ENCODE assay signal across 16 cellular contexts in genomic region chr2:216857131-216857550, GRCh38. TPM values are rescaled to one million over a fixed set of nuclear protein-coding genes. Genes with fewer than 3 reads are reported as not detected.
DNase-seq lines count a peak whose midpoint lies in the region; ATAC-seq and TF ChIP-seq lines count a peak whose summit lies in the region.
"Had no signal": no experiment of that assay in that cellular context is flagged by ENCODE, and none has a peak within 500 bp of the region (broad histone marks: within the 10 kb centered on the region; RNA-seq: fewer than 3 reads in every experiment).

No MANE protein-coding gene starts in this region.

- no peak overlapping the region for H2BK5ac ChIP-seq in mesendoderm (ENCODE audit: low read length)

- H3K4me3 ChIP-seq in mesendoderm (ENCODE audit: low read length): no peak overlapping the region
- H3K4me3 ChIP-seq: body of pancreas, esophagus squamous epithelium, lower lobe of right lung, right atrium auricular region had no signal

- H2BK120ac ChIP-seq in mesendoderm (ENCODE audit: low read depth, low read length): no peak overlapping the region

- no peaks in the 10 kb centered on the region for H3K9me3 Mint-ChIP-seq in activated naive CD4-positive, alpha-beta T cell treated with anti-CD3 and anti-CD28 coated beads, Interleukin-2, amount 50 U/mL, for 72 hours
- H3K9me3 Mint-ChIP-seq: activated B cell treated with CpG ODN at 0.5 μM for 24 hours had no signal

- peak; percentile 82 to 88 for ATAC-seq in activated naive CD4-positive, alpha-beta T cell treated with anti-CD3 and anti-CD28 coated beads, Interleukin-2, amount 50 U/mL, for 72 hours
- ATAC-seq in omental fat pad (ENCODE audit: low FRiP score) (no peak), GM19324 (IDR thresholded peaks at IDR 0.05; ENCODE audit: low FRiP score, unreplicated experiment) (no peak), GM18858 (IDR thresholded peaks at IDR 0.05; ENCODE audit: unreplicated experiment) (no peak)
- ATAC-seq: body of pancreas, lower lobe of right lung, Panc1 had no signal

- no peak overlapping the region for H3K27ac Mint-ChIP-seq in activated naive CD4-positive, alpha-beta T cell treated with anti-CD3 and anti-CD28 coated beads, Interleukin-2, amount 50 U/mL, for 72 hours
- H3K27ac Mint-ChIP-seq: activated B cell treated with CpG ODN at 0.5 μM for 24 hours had no signal

- H2AK5ac ChIP-seq in mesendoderm (ENCODE audit: low read length): no peak overlapping the region

- H3K36me3 Mint-ChIP-seq in activated naive CD4-positive, alpha-beta T cell treated with anti-CD3 and anti-CD28 coated beads, Interleukin-2, amount 50 U/mL, for 72 hours: no peaks in the 10 kb centered on the region

- H3K9ac ChIP-seq in mesendoderm (ENCODE audit: low read length): no peak overlapping the region

- DNase-seq in AG20443 (ENCODE audit: low spot score) (peak; percentile 51), H4 (ENCODE audit: low spot score) (peak; percentile 24), mesendoderm (peak; percentile 56), omental fat pad (ENCODE audit: low spot score) (no peak), NCI-H2227 treated with DMSO at 0.1 percent for 48 hours (lab: John Stamatoyannopoulos, UW) (no peak)
- peak in 1 of 2 donors; percentile 15 for DNase-seq in activated naive CD4-positive, alpha-beta T cell treated with anti-CD3 and anti-CD28 coated beads, Interleukin-2, amount 50 U/mL, for 72 hours (ENCODE audit: low spot score in 2 of 2)
- DNase-seq: activated B cell treated with CpG ODN at 0.5 μM for 24 hours, body of pancreas, esophagus squamous epithelium, lower lobe of right lung, NCI-H1930 had no signal

- H3K36me3 ChIP-seq in mesendoderm (ENCODE audit: control insufficient read depth, insufficient read depth, low read length): no peaks in the 10 kb centered on the region
- H3K36me3 ChIP-seq: esophagus squamous epithelium, lower lobe of right lung, right atrium auricular region had no signal

- no peak overlapping the region for H3K56ac ChIP-seq in mesendoderm (ENCODE audit: low read length)

- peak overlapping the region; percentile 57 for H3K27ac ChIP-seq in mesendoderm (ENCODE audit: low read depth, low read length)
- H3K27ac ChIP-seq: body of pancreas, esophagus squamous epithelium, HL-60, lower lobe of right lung, right atrium auricular region had no signal

- no peak overlapping the region for H3K18ac ChIP-seq in mesendoderm (ENCODE audit: low read length)

- H3K4me1 ChIP-seq in mesendoderm (ENCODE audit: control insufficient read depth, low read depth, low read length): peaks cover 5% of the 10 kb centered on the region
- H3K4me1 ChIP-seq: body of pancreas, lower lobe of right lung had no signal

- no peak overlapping the region for H3K4ac ChIP-seq in mesendoderm (ENCODE audit: low read depth, low read length)

- H2BK15ac ChIP-seq in mesendoderm (replicated peaks; ENCODE audit: low read depth): no peak overlapping the region

- H4K5ac ChIP-seq in mesendoderm (ENCODE audit: low read length): no peak overlapping the region

- H3K79me1 ChIP-seq in mesendoderm (ENCODE audit: low read length): no peaks in the 10 kb centered on the region

- no peaks in the 10 kb centered on the region for H3K79me2 ChIP-seq in mesendoderm (ENCODE audit: control insufficient read depth, insufficient read depth, low read length)

- no peak overlapping the region for H3K4me2 ChIP-seq in mesendoderm (ENCODE audit: low read length)

- no peak for TF ChIP-seq CTCF in omental fat pad (IDR thresholded peaks at IDR 0.05)

- no peaks in the 10 kb centered on the region for H3K27me3 ChIP-seq in mesendoderm (ENCODE audit: insufficient read depth, low read length, poor library complexity)
- H3K27me3 ChIP-seq: body of pancreas, right atrium auricular region had no signal

- no peak overlapping the region for H4K8ac ChIP-seq in mesendoderm (ENCODE audit: low read depth, low read length)

- H3K23ac ChIP-seq in mesendoderm (ENCODE audit: low read length): no peak overlapping the region

- WGBS in mesendoderm (ENCODE audit: extremely low coverage, insufficient coverage, low lambda C conversion rate): no CpG with 5 or more reads among the region's 3 CpGs

RNA-seq across cellular contexts. Expression of gene TNP1, which starts 2.7 kb away (rescaled TPM):
- not detected in 2 replicates for total RNA-seq in H4 (2014; rRNA removed; shearing (Covaris generic))
- total RNA-seq in activated naive CD4-positive, alpha-beta T cell treated with anti-CD3 and anti-CD28 coated beads, Interleukin-2, amount 50 U/mL, for 72 hours: not detected
- not detected for polyA plus RNA-seq in mesendoderm (2013, experiment 1 of 2)
- polyA plus RNA-seq in mesendoderm (2013, experiment 2 of 2): not detected
- not detected for total RNA-seq in omental fat pad
- total RNA-seq: activated B cell treated with CpG ODN at 0.5 μM for 24 hours, body of pancreas, esophagus squamous epithelium, lower lobe of right lung, right atrium auricular region had no signal

Comparison
In these comparisons a context has a peak if more than half of its experiments do, and no peak if none do; other contexts are left out.
1. DNase-seq: peak in AG20443 (single experiment), H4 (single experiment) and mesendoderm (single experiment); none in omental fat pad (single experiment) and NCI-H2227 treated with DMSO at 0.1 percent for 48 hours (single experiment).
2. ATAC-seq: peak in activated naive CD4-positive, alpha-beta T cell treated with anti-CD3 and anti-CD28 coated beads, Interleukin-2, amount 50 U/mL, for 72 hours (2 of 2); none in omental fat pad (single experiment), GM19324 (single experiment) and GM18858 (single experiment).